ENCODE assay signal across 6 cellular contexts in the genomic region with DNA sequence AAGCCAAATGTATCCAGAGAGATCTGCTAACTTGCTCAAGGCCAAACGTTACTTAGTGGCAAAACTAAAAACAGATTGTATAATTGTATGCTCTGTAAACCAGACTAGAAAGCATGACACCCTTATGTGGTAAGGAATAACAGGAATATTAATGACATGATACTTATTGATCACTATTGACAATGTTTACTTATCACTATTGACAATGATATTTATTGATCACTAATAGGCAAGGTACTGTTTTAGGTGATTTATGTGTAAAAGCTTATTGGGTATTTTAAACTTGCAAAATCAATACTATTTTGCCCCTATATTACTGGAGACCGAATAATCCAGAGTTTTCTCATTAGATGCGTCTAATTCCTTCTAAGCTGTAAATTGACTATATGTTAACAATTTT.
"Had no signal": no experiment of that assay in that cellular context is flagged by ENCODE, and none has a peak within 500 bp of the region (broad histone marks: within the 10 kb centered on the region; RNA-seq: fewer than 3 reads in every experiment).

No MANE protein-coding gene starts in this region.

- FAIRE-seq: HepG2, HTR-8/SVneo had no signal

- H3K27ac ChIP-seq: HL-60 had no signal

- ATAC-seq: HepG2 had no signal

- DNase-seq: IMR-90, KBM-7, KG1 had no signal
